In the genomic region with DNA sequence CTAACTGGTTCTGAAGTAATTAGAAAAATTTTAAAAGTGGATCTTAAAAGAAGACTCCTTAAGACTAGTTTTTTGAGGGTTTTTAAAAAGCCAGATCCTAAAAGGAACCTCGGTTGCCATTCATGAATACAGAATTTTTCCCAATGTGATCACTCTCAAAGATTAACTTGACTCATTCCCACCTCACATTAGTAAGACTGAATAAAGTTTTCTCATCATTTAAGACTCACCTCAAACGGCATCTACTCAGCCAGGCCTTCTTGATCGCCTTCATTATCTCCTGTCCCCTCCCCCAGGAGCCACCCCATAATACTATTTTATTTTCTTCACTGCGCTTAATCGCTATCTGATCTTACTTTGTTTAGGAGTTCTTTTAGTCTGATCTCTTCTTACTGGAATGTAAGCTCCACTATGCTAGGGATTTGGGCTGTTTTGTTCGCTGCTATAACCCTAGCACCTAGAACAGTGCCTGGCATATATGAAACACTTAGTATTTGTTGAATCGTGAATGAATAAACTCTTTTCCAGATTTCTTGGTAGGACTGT, we compare ENCODE assay signal across 9 cellular contexts. TPM values are rescaled to one million over a fixed set of nuclear protein-coding genes. Genes with fewer than 3 reads are reported as not detected.
DNase-seq lines count a peak whose midpoint lies in the region; ATAC-seq, FAIRE-seq and TF ChIP-seq lines count a peak whose summit lies in the region.
"Had no signal": no experiment of that assay in that cellular context is flagged by ENCODE, and none has a peak within 500 bp of the region (broad histone marks: within the 10 kb centered on the region; RNA-seq: fewer than 3 reads in every experiment).

No MANE protein-coding gene starts in this region.

- peak overlapping the region; percentile 71 for H3K4me2 ChIP-seq in endothelial cell of umbilical vein (ENCODE audit: insufficient read depth, low read length)
- H3K4me2 ChIP-seq in osteoblast (ENCODE audit: insufficient read depth, low read length): peak overlapping the region; percentile 74

- no peak overlapping the region for H3K27ac ChIP-seq in CD8-positive, alpha-beta memory T cell (ENCODE audit: low read depth, low read length)
- H3K27ac ChIP-seq in endothelial cell of umbilical vein (ENCODE audit: insufficient read depth, low read depth, low read length) (no peak overlapping the region), osteoblast (ENCODE audit: low read depth, low read length) (peak overlapping the region; percentile 79)
- H3K27ac ChIP-seq: WERI-Rb-1 had no signal

- H3K4me3 Mint-ChIP-seq in CD8-positive, alpha-beta memory T cell: peak overlapping the region; percentile 88 to 94 (median 91)

- no peak overlapping the region for H2AFZ ChIP-seq in endothelial cell of umbilical vein (ENCODE audit: low read depth, low read length)
- no peak overlapping the region for H2AFZ ChIP-seq in osteoblast (ENCODE audit: low read length)

- H3K4me1 Mint-ChIP-seq in CD8-positive, alpha-beta memory T cell: peaks cover 54 to 74% (median 70%) of the 10 kb centered on the region in 3 donors

- FAIRE-seq in endothelial cell of umbilical vein (lab: Jason Lieb, UNC): no peak

- DNase-seq in CD8-positive, alpha-beta memory T cell: peak in 1 of 5 donors; percentile 24
- DNase-seq in RKO (ENCODE audit: low spot score) (peak; percentile 75), endothelial cell of umbilical vein (ENCODE audit: low read depth, low spot score) (no peak), osteoblast (ENCODE audit: insufficient read length, low spot score, missing footprints) (no peak), activated gamma-delta T cell (lab: John Stamatoyannopoulos, UW) (no peak), NCI-H446 treated with DMSO at 0.1 percent for 48 hours (lab: John Stamatoyannopoulos, UW) (no peak), NCI-H2196 (lab: John Stamatoyannopoulos, UW; ENCODE audit: unreplicated experiment) (no peak)

- H3K36me3 Mint-ChIP-seq in CD8-positive, alpha-beta memory T cell: peaks cover 6 to 11% (median 10%) of the 10 kb centered on the region in 3 donors

- TF ChIP-seq POLR2A in endothelial cell of umbilical vein (IDR thresholded peaks at IDR 0.05; ENCODE audit: low read depth, low read length): no peak

- H3K36me3 ChIP-seq in CD8-positive, alpha-beta memory T cell (ENCODE audit: insufficient read depth, low read length): no peaks in the 10 kb centered on the region
- H3K36me3 ChIP-seq in endothelial cell of umbilical vein (ENCODE audit: control insufficient read depth in 2 of 2, extremely low read depth in 1 of 2, insufficient read depth in 2 of 2, low read length in 2 of 2) (no peaks in the 10 kb centered on the region), osteoblast (ENCODE audit: insufficient read depth, low read length) (no peaks in the 10 kb centered on the region)
- H3K36me3 ChIP-seq: WERI-Rb-1 had no signal

- TF ChIP-seq CTCF in endothelial cell of umbilical vein (IDR thresholded peaks at IDR 0.05; ENCODE audit: extremely low read depth in 1 of 2, insufficient read depth in 1 of 2, low read depth in 1 of 2, low read length in 2 of 2): no peak
- TF ChIP-seq CTCF in osteoblast (IDR thresholded peaks at IDR 0.05; ENCODE audit: extremely low read depth, low read depth, low read length): no peak

- peaks cover 0 to 1% (median under 1%) of the 10 kb centered on the region in 5 donors for H3K9me3 Mint-ChIP-seq in CD8-positive, alpha-beta memory T cell

- peak overlapping the region; percentile 71 for H3K4me3 ChIP-seq in CD8-positive, alpha-beta memory T cell (ENCODE audit: low read length)
- H3K4me3 ChIP-seq in endothelial cell of umbilical vein (replicated peaks in 1 of 3; ENCODE audit: insufficient read depth in 1 of 3, low read depth in 1 of 3, low read length in 3 of 3) (no peak overlapping the region), osteoblast (ENCODE audit: insufficient read depth, low read length) (peak overlapping the region; percentile 84)

- H4K20me1 ChIP-seq in endothelial cell of umbilical vein (replicated peaks; ENCODE audit: control insufficient read depth, extremely low read depth, insufficient read depth, low read length): no peaks in the 10 kb centered on the region
- peaks cover 29% of the 10 kb centered on the region for H4K20me1 ChIP-seq in osteoblast (ENCODE audit: insufficient read depth, low read length)

- peak overlapping the region; percentile 96 to 99 (median 98) for H3K27ac Mint-ChIP-seq in CD8-positive, alpha-beta memory T cell

- H3K4me1 ChIP-seq in CD8-positive, alpha-beta memory T cell (ENCODE audit: insufficient read depth, low read length): peaks cover 36% of the 10 kb centered on the region
- H3K4me1 ChIP-seq in endothelial cell of umbilical vein (ENCODE audit: control insufficient read depth, extremely low read depth, insufficient read depth, low read length) (peaks cover 6% of the 10 kb centered on the region), osteoblast (ENCODE audit: insufficient read depth, low read length) (peaks cover 13% of the 10 kb centered on the region)

- H3K9ac ChIP-seq in endothelial cell of umbilical vein (replicated peaks; ENCODE audit: extremely low read depth, insufficient read depth, low read length): no peak overlapping the region

- H3K27me3 ChIP-seq in CD8-positive, alpha-beta memory T cell (ENCODE audit: insufficient read depth, low read length, poor library complexity, severe bottlenecking): no peaks in the 10 kb centered on the region
- H3K27me3 ChIP-seq in endothelial cell of umbilical vein (ENCODE audit: control insufficient read depth in 2 of 2, insufficient read depth in 2 of 2, low read length in 2 of 2) (no peaks in the 10 kb centered on the region), osteoblast (ENCODE audit: insufficient read depth, low read length) (no peaks in the 10 kb centered on the region)

- ATAC-seq in HG02973 (IDR thresholded peaks at IDR 0.05; ENCODE audit: unreplicated experiment): no peak

- TSS peak; percentile 25 for BruUV-seq in endothelial cell of umbilical vein (replicated peaks; lab: Mats Ljungman, UMichigan)

- H3K79me2 ChIP-seq in endothelial cell of umbilical vein (ENCODE audit: control insufficient read depth, insufficient read depth, low read length): peaks cover 2% of the 10 kb centered on the region
- H3K79me2 ChIP-seq in osteoblast (ENCODE audit: insufficient read depth, low read length): peaks cover 61% of the 10 kb centered on the region

- no peaks in the 10 kb centered on the region for H3K9me1 ChIP-seq in endothelial cell of umbilical vein (replicated peaks; ENCODE audit: control insufficient read depth, extremely low read depth, insufficient read depth, low read length)

- POLR2A ChIA-PET in CD8-positive, alpha-beta memory T cell (lab: Charles Lee): interaction anchor here (1.2 to 3.2 kb wide), 7 partner anchors 8 to 743 kb away, joined by 3 to 52 read pairs (median 6); a partner anchor contains a TSS
- POLR2A ChIA-PET in endothelial cell of umbilical vein (lab: Charles Lee): no interaction called here

- peaks cover 0 to 1% of the 10 kb centered on the region in 2 donors for H3K27me3 Mint-ChIP-seq in CD8-positive, alpha-beta memory T cell

- intact Hi-C loops in endothelial cell of umbilical vein (cut with micrococcal nuclease): loop anchor here (2.0 to 5.0 kb wide), 3 partner anchors 232 to 292 kb away; a partner anchor contains a TSS

- CTCF ChIA-PET in CD8-positive, alpha-beta memory T cell (lab: Charles Lee): interaction anchor here (1.2 to 3.5 kb wide), 4 partner anchors 53 to 86 kb away, joined by 3 to 21 read pairs (median 3); no protein-coding TSS in a partner anchor
- CTCF ChIA-PET in endothelial cell of umbilical vein (lab: Charles Lee): interaction anchor here (0.7 to 1.8 kb wide), 4 partner anchors 10 to 86 kb away, joined by 3 to 7 read pairs (median 4); no protein-coding TSS in a partner anchor

- no peaks in the 10 kb centered on the region for H3K9me3 ChIP-seq in CD8-positive, alpha-beta memory T cell (ENCODE audit: low read length)
- H3K9me3 ChIP-seq in endothelial cell of umbilical vein (replicated peaks; ENCODE audit: control insufficient read depth, insufficient read depth, low read length) (no peaks in the 10 kb centered on the region), osteoblast (ENCODE audit: low read depth, low read length) (no peaks in the 10 kb centered on the region)

- dilution Hi-C loops in endothelial cell of umbilical vein (cut with MboI; ENCODE audit: extremely low pct_ligation_motif_present, low sequenced_read_pairs): no loop called here

TF ChIP-seq in endothelial cell of umbilical vein, 7 proteins besides CTCF, POLR2A, EP300 and RAD21:
- TF ChIP-seq POLR2AphosphoS5 (IDR thresholded peaks at IDR 0.05; ENCODE audit: insufficient read depth, low read depth, low read length) (no peak), MYC (IDR thresholded peaks at IDR 0.05; ENCODE audit: low read depth, low read length) (no peak), FOS (IDR thresholded peaks at IDR 0.05; ENCODE audit: borderline replicate concordance, insufficient read depth, low read length) (no peak)

RNA-seq across cellular contexts. Expression of a gene that starts 55.9 kb away (rescaled TPM):
- total RNA-seq in CD8-positive, alpha-beta memory T cell: 10 to 100 TPM; 57.0 to 58.0 TPM
- 68.4 TPM for polyA plus RNA-seq in CD8-positive, alpha-beta memory T cell
- 26.0 and 29.8 TPM in 2 replicates for total RNA-seq in endothelial cell of umbilical vein
- 23.7 and 25.0 TPM in 2 replicates for polyA plus RNA-seq in endothelial cell of umbilical vein
- polyA plus RNA-seq in endothelial cell of umbilical vein (2011; cell fraction: cytosol; rRNA removed): 26.2 and 27.4 TPM in 2 replicates
- polyA plus RNA-seq in endothelial cell of umbilical vein (2011; cell fraction: nucleus; rRNA removed): 14.7 and 16.2 TPM in 2 replicates
- 25.5 and 35.1 TPM in 2 replicates for polyA plus RNA-seq in endothelial cell of umbilical vein (2012)
- 30.7 and 31.6 TPM in 2 replicates for polyA minus RNA-seq in endothelial cell of umbilical vein
- 20.4 TPM for polyA minus RNA-seq in endothelial cell of umbilical vein (2011; cell fraction: cytosol; rRNA and poly(A)+ RNA removed)
- polyA minus RNA-seq in endothelial cell of umbilical vein (2011; cell fraction: nucleus; rRNA and poly(A)+ RNA removed): 42.5 and 57.9 TPM in 2 replicates
- 84.9 and 99.2 TPM in 2 replicates for total RNA-seq in osteoblast

Comparison
In these comparisons a context has a peak if more than half of its experiments do, and no peak if none do; other contexts are left out.
1. H3K4me3 ChIP-seq: peak in CD8-positive, alpha-beta memory T cell (single experiment) and osteoblast (single experiment); none in endothelial cell of umbilical vein (0 of 3).